In genomic region chr16:55242667-55243066, GRCh38 we compare ENCODE assay signal across 30 cellular contexts.
"Had no signal": no experiment of that assay in that cellular context is flagged by ENCODE, and none has a peak within 500 bp of the region (broad histone marks: within the 10 kb centered on the region; RNA-seq: fewer than 3 reads in every experiment).

No MANE protein-coding gene starts in this region.

- H3K36me3 Mint-ChIP-seq: activated naive CD8-positive, alpha-beta T cell; natural killer cell; stimulated activated effector memory CD8-positive, alpha-beta T cell treated with anti-CD3 and anti-CD28 coated beads, Interleukin-12 subunit alpha, Interleukin-12 subunit beta, amount 100 ng/mL, for 72 hours had no signal

- DNase-seq: activated B cell treated with CpG ODN at 0.5 μM for 24 hours; activated CD4-positive, alpha-beta T cell treated with anti-CD3 and anti-CD28 coated beads for 36 hours; activated CD4-positive, alpha-beta T cell treated with anti-CD3 and anti-CD28 coated beads, Interleukin-2, amount 50 U/mL, for 4 hours; activated CD8-positive, alpha-beta memory T cell treated with anti-CD3 and anti-CD28 coated beads, Interleukin-2, amount 50 U/mL, for 48 hours; activated naive CD4-positive, alpha-beta T cell; activated T-cell treated with anti-CD3 and anti-CD28 coated beads, Interleukin-2, amount 50 U/mL, for 4 hours; adrenal gland; brain microvascular endothelial cell; caudate nucleus; dermis blood vessel endothelial cell; effector memory CD4-positive, alpha-beta T cell; glutamatergic neuron; kidney glomerular epithelial cell; left lung; midbrain; natural killer cell; ovary; right cardiac atrium; stimulated activated CD4-positive, alpha-beta T cell treated with anti-CD3 and anti-CD28 coated beads, Interleukin-12 subunit alpha, Interleukin-12 subunit beta, amount 100 ng/mL, for 4 hours; stimulated activated CD4-positive, alpha-beta T cell treated with anti-CD3 and anti-CD28 coated beads, Interleukin-1b, Interleukin-23, amount 100 ng/mL, for 48 hours; stimulated activated naive CD8-positive, alpha-beta T cell treated with anti-CD3 and anti-CD28 coated beads, Interleukin-15, amount 100 ng/mL, for 72 hours; tibial artery had no signal

- H3K9me3 ChIP-seq: adrenal gland, ascending aorta, left lung, neutrophil, ovary, tibial artery had no signal

- H3K4me3 Mint-ChIP-seq: activated B cell treated with CpG ODN at 0.5 μM for 24 hours; activated CD4-positive, alpha-beta T cell treated with anti-CD3 and anti-CD28 coated beads for 36 hours; activated naive CD8-positive, alpha-beta T cell; activated T-cell treated with anti-CD3 and anti-CD28 coated beads, Interleukin-2, amount 50 U/mL, for 4 hours; natural killer cell; stimulated activated effector memory CD8-positive, alpha-beta T cell treated with anti-CD3 and anti-CD28 coated beads, Interleukin-12 subunit alpha, Interleukin-12 subunit beta, amount 100 ng/mL, for 72 hours; stimulated activated naive CD8-positive, alpha-beta T cell treated with anti-CD3 and anti-CD28 coated beads, Interleukin-15, amount 100 ng/mL, for 72 hours had no signal

- H3K36me3 ChIP-seq: adrenal gland, ascending aorta, brain microvascular endothelial cell, left lung, neutrophil, ovary, tibial artery had no signal

- H3K27me3 ChIP-seq: adrenal gland, ascending aorta, brain microvascular endothelial cell, neutrophil, ovary, tibial artery had no signal

- H3K79me2 ChIP-seq: hepatocyte had no signal

- H3K27ac ChIP-seq: adrenal gland, ascending aorta, brain microvascular endothelial cell, hepatocyte, left lung, neutrophil, ovary, tibial artery had no signal

- H2AFZ ChIP-seq: hepatocyte had no signal

- H3K9me3 Mint-ChIP-seq: activated B cell treated with CpG ODN at 0.5 μM for 24 hours; activated T-cell treated with anti-CD3 and anti-CD28 coated beads, Interleukin-2, amount 50 U/mL, for 4 hours; activated T-helper 2 cell treated with anti-CD3 and anti-CD28 coated beads, Interferon-gamma antibody, Interleukin-2, Interleukin-4, amounts not matched to agents 10 μg/mL and 5 μg/mL and 100 μg/mL, durations not matched to agents 14 hours and 24 hours and 36 hours; stimulated activated naive CD8-positive, alpha-beta T cell treated with anti-CD3 and anti-CD28 coated beads, Interleukin-15, amount 100 ng/mL, for 72 hours had no signal

- H3K4me3 ChIP-seq: adrenal gland, ascending aorta, hepatocyte, left lung, ovary, tibial artery had no signal

- H3K27ac Mint-ChIP-seq: activated B cell treated with CpG ODN at 0.5 μM for 24 hours; activated CD4-positive, alpha-beta T cell treated with anti-CD3 and anti-CD28 coated beads for 36 hours; activated naive CD8-positive, alpha-beta T cell; activated T-helper 2 cell treated with anti-CD3 and anti-CD28 coated beads, Interferon-gamma antibody, Interleukin-2, Interleukin-4, amounts not matched to agents 10 μg/mL and 5 μg/mL and 100 μg/mL, durations not matched to agents 14 hours and 24 hours and 36 hours; natural killer cell; stimulated activated effector memory CD8-positive, alpha-beta T cell treated with anti-CD3 and anti-CD28 coated beads, Interleukin-12 subunit alpha, Interleukin-12 subunit beta, amount 100 ng/mL, for 72 hours; stimulated activated naive CD8-positive, alpha-beta T cell treated with anti-CD3 and anti-CD28 coated beads, Interleukin-15, amount 100 ng/mL, for 72 hours had no signal

- FAIRE-seq: endothelial cell of umbilical vein, frontal cortex had no signal

- H3K4me1 Mint-ChIP-seq: activated B cell treated with CpG ODN at 0.5 μM for 24 hours; natural killer cell; stimulated activated effector memory CD8-positive, alpha-beta T cell treated with anti-CD3 and anti-CD28 coated beads, Interleukin-12 subunit alpha, Interleukin-12 subunit beta, amount 100 ng/mL, for 72 hours; stimulated activated naive CD8-positive, alpha-beta T cell treated with anti-CD3 and anti-CD28 coated beads, Interleukin-15, amount 100 ng/mL, for 72 hours had no signal

- H3K4me1 ChIP-seq: adrenal gland, ascending aorta, left lung, tibial artery had no signal

- H3K4me2 ChIP-seq: hepatocyte had no signal
